Comparison of ENCODE assay signal across 28 cellular contexts in genomic region chr12:47235258-47236040, GRCh38.
A peak's percentile ranks its signal among the peaks of the same experiment; 100 is the strongest.
DNase-seq lines count a peak whose midpoint lies in the region; ATAC-seq, FAIRE-seq and TF ChIP-seq lines count a peak whose summit lies in the region.
"Had no signal": no experiment of that assay in that cellular context is flagged by ENCODE, and none has a peak within 500 bp of the region (broad histone marks: within the 10 kb centered on the region; RNA-seq: fewer than 3 reads in every experiment).

No MANE protein-coding gene starts in this region.

- no peak for TF ChIP-seq CTCF in heart right ventricle (IDR thresholded peaks at IDR 0.05)
- no peak for TF ChIP-seq CTCF in keratinocyte (optimal IDR thresholded peaks at IDR 0.05 in 1 of 3, IDR thresholded peaks at IDR 0.05 in 1 of 3, conservative IDR thresholded peaks at IDR 0.05 in 1 of 3; ENCODE audit: extremely low read depth in 1 of 3, insufficient read depth in 2 of 3, low read length in 3 of 3)

- FAIRE-seq in keratinocyte (lab: Jason Lieb, UNC), result no peak
- FAIRE-seq: D721Med had no signal

- no peaks in the 10 kb centered on the region for H3K27me3 ChIP-seq in right cardiac atrium (ENCODE audit: control insufficient read depth, insufficient read depth)
- H3K27me3 ChIP-seq in heart right ventricle, result no peaks in the 10 kb centered on the region
- no peaks in the 10 kb centered on the region for H3K27me3 ChIP-seq in keratinocyte (ENCODE audit: control insufficient read depth, extremely low read depth, insufficient read depth, low read length)
- H3K27me3 ChIP-seq: upper lobe of right lung had no signal

- DNase-seq in right cardiac atrium (peak in 2 of 3 donors; percentile 49 to 50), heart right ventricle (no peak), keratinocyte (ENCODE audit: low read depth, low spot score) (no peak), GOT3 (lab: John Stamatoyannopoulos, UW) (no peak), A172 (ENCODE audit: low spot score) (no peak)
- DNase-seq in stimulated activated naive CD8-positive, alpha-beta T cell treated with anti-CD3 and anti-CD28 coated beads, Interleukin-15, amount 100 ng/mL, for 72 hours, result no peak
- DNase-seq: activated CD4-positive, alpha-beta T cell treated with anti-CD3 and anti-CD28 coated beads, Interleukin-2, amount 50 U/mL, for 1 hour; glutamatergic neuron; mucosa of descending colon; NCI-H1105; NCI-H1930; NCI-H526; NK-92 treated with Interleukin-12 subunit alpha and Interleukin-12 subunit beta, amount 100 ng/mL, for 24 hours; PC-9; SHP77 treated with DMSO at 0.1 percent for 48 hours; stimulated activated CD4-positive, alpha-beta T cell treated with anti-CD3 and anti-CD28 coated beads, Interleukin-1b, Interleukin-23, amount 100 ng/mL, for 48 hours; stimulated activated CD8-positive, alpha-beta memory T cell treated with anti-CD3 and anti-CD28 coated beads, Interleukin-4, amount 100 ng/mL, for 48 hours; substantia nigra; T1000; upper lobe of right lung; WERI-Rb-1 had no signal

- H2AFZ ChIP-seq in keratinocyte (ENCODE audit: control insufficient read depth, low read length), result no peak overlapping the region
- H2AFZ ChIP-seq: parathyroid adenoma, PC-9 had no signal

- no peaks in the 10 kb centered on the region for H3K9me1 ChIP-seq in keratinocyte (ENCODE audit: control insufficient read depth, extremely low read depth, insufficient read depth, low read length)

- ATAC-seq in right cardiac atrium (no peak), heart right ventricle (no peak), HG02763 (IDR thresholded peaks at IDR 0.05; ENCODE audit: unreplicated experiment) (no peak)
- ATAC-seq in activated T-helper 17 cell treated with anti-CD3 and anti-CD28 coated beads, Interleukin-2, amount 50 U/mL, for 72 hours (replicated peaks), result no peak
- ATAC-seq in stimulated activated naive CD8-positive, alpha-beta T cell treated with anti-CD3 and anti-CD28 coated beads, Interleukin-15, amount 100 ng/mL, for 72 hours, result no peak
- ATAC-seq: mucosa of descending colon had no signal

- H3K9me3 ChIP-seq in right cardiac atrium (ENCODE audit: control insufficient read depth, low read length) (no peaks in the 10 kb centered on the region), heart right ventricle (no peaks in the 10 kb centered on the region), keratinocyte (ENCODE audit: control insufficient read depth, low read depth, low read length) (peaks cover 6% of the 10 kb centered on the region)
- H3K9me3 ChIP-seq: mucosa of descending colon, upper lobe of right lung had no signal

- H3K9ac ChIP-seq in keratinocyte (ENCODE audit: control insufficient read depth, extremely low read depth, insufficient read depth, low read length), result no peak overlapping the region
- H3K9ac ChIP-seq: parathyroid adenoma had no signal

- H3K4me3 Mint-ChIP-seq in activated T-helper 17 cell treated with anti-CD3 and anti-CD28 coated beads, Interleukin-2, amount 50 U/mL, for 72 hours, result peak overlapping the region; percentile 9
- H3K4me3 Mint-ChIP-seq in stimulated activated naive CD8-positive, alpha-beta T cell treated with anti-CD3 and anti-CD28 coated beads, Interleukin-15, amount 100 ng/mL, for 72 hours, result peak overlapping the region; percentile 46 to 49
- H3K4me3 Mint-ChIP-seq: brain, CD14-positive monocyte had no signal

- H3K36me3 ChIP-seq in heart right ventricle (peaks cover 0 to 19% (median 0%) of the 10 kb centered on the region in 9 donors), keratinocyte (ENCODE audit: control insufficient read depth in 2 of 2, extremely low read depth in 1 of 2, insufficient read depth in 2 of 2, low read length in 2 of 2) (peaks cover 1 to 6% of the 10 kb centered on the region in 2 experiments)
- H3K36me3 ChIP-seq: upper lobe of right lung, WERI-Rb-1 had no signal

- intact Hi-C loops in right cardiac atrium (cut with DNase I) (no loop called here), heart right ventricle (cut with DNase I) (no loop called here)

- H3K9me3 Mint-ChIP-seq in activated T-helper 17 cell treated with anti-CD3 and anti-CD28 coated beads, Interleukin-2, amount 50 U/mL, for 72 hours, result no peaks in the 10 kb centered on the region
- peaks cover 15 to 22% of the 10 kb centered on the region in 2 donors for H3K9me3 Mint-ChIP-seq in stimulated activated naive CD8-positive, alpha-beta T cell treated with anti-CD3 and anti-CD28 coated beads, Interleukin-15, amount 100 ng/mL, for 72 hours

- H3K4me1 Mint-ChIP-seq in activated T-helper 17 cell treated with anti-CD3 and anti-CD28 coated beads, Interleukin-2, amount 50 U/mL, for 72 hours, result peaks cover 33% of the 10 kb centered on the region
- H3K4me1 Mint-ChIP-seq in stimulated activated naive CD8-positive, alpha-beta T cell treated with anti-CD3 and anti-CD28 coated beads, Interleukin-15, amount 100 ng/mL, for 72 hours, result peaks cover 67% of the 10 kb centered on the region
- H3K4me1 Mint-ChIP-seq: brain had no signal

- H4K20me1 ChIP-seq in keratinocyte (ENCODE audit: control insufficient read depth, extremely low read depth, insufficient read depth, low read length), result no peaks in the 10 kb centered on the region

- dilution Hi-C loops in keratinocyte (cut with MboI; ENCODE audit: extremely low pct_ligation_motif_present, low sequenced_read_pairs), result no loop called here

- 98% methylated on average over 48 of the region's 48 CpGs for WGBS in right cardiac atrium
- 98% methylated on average over 47 to 48 of the region's 48 CpGs for WGBS in heart right ventricle, 2 donors

- no peaks in the 10 kb centered on the region for H3K27me3 Mint-ChIP-seq in activated T-helper 17 cell treated with anti-CD3 and anti-CD28 coated beads, Interleukin-2, amount 50 U/mL, for 72 hours
- H3K27me3 Mint-ChIP-seq in stimulated activated naive CD8-positive, alpha-beta T cell treated with anti-CD3 and anti-CD28 coated beads, Interleukin-15, amount 100 ng/mL, for 72 hours, result no peaks in the 10 kb centered on the region
- H3K27me3 Mint-ChIP-seq: brain had no signal

- peaks cover 3% of the 10 kb centered on the region for H3K4me1 ChIP-seq in right cardiac atrium (ENCODE audit: control insufficient read depth, insufficient read depth, low read length)
- peaks cover 0 to 29% (median 12%) of the 10 kb centered on the region in 9 donors for H3K4me1 ChIP-seq in heart right ventricle
- peaks cover 16% of the 10 kb centered on the region for H3K4me1 ChIP-seq in keratinocyte (ENCODE audit: control insufficient read depth, extremely low read depth, insufficient read depth, low read length)
- H3K4me1 ChIP-seq: parathyroid adenoma had no signal

- no peak overlapping the region for H3K27ac ChIP-seq in right cardiac atrium (ENCODE audit: low read length)
- peak overlapping the region in 2 of 10 donors; percentile 43 to 79 for H3K27ac ChIP-seq in heart right ventricle
- peak overlapping the region; percentile 76 for H3K27ac ChIP-seq in keratinocyte (ENCODE audit: control insufficient read depth, insufficient read depth, low read length)
- H3K27ac ChIP-seq: parathyroid adenoma, PC-9, upper lobe of right lung, WERI-Rb-1 had no signal

- no peak overlapping the region for H3K4me3 ChIP-seq in right cardiac atrium (ENCODE audit: low read length)
- H3K4me3 ChIP-seq in heart right ventricle, result no peak overlapping the region
- no peak overlapping the region for H3K4me3 ChIP-seq in keratinocyte (ENCODE audit: control insufficient read depth in 2 of 3, extremely low read depth in 1 of 3, insufficient read depth in 2 of 3, low read depth in 1 of 3, low read length in 3 of 3)
- H3K4me3 ChIP-seq: mucosa of descending colon, PC-9, smooth muscle cell, upper lobe of right lung had no signal

- H3K79me2 ChIP-seq in keratinocyte (ENCODE audit: control insufficient read depth, insufficient read depth, low read length), result no peaks in the 10 kb centered on the region
- H3K79me2 ChIP-seq: parathyroid adenoma had no signal

- H3K4me2 ChIP-seq in keratinocyte (ENCODE audit: control insufficient read depth, extremely low read depth, insufficient read depth, low read depth, low read length), result no peak overlapping the region
- H3K4me2 ChIP-seq: smooth muscle cell had no signal

- H3K36me3 Mint-ChIP-seq in activated T-helper 17 cell treated with anti-CD3 and anti-CD28 coated beads, Interleukin-2, amount 50 U/mL, for 72 hours (ENCODE audit: low read depth), result peaks cover 79% of the 10 kb centered on the region
- H3K36me3 Mint-ChIP-seq: brain had no signal

- H3K27ac Mint-ChIP-seq in activated T-helper 17 cell treated with anti-CD3 and anti-CD28 coated beads, Interleukin-2, amount 50 U/mL, for 72 hours, result no peak overlapping the region
- peak overlapping the region in 1 of 2 donors; percentile 80 for H3K27ac Mint-ChIP-seq in stimulated activated naive CD8-positive, alpha-beta T cell treated with anti-CD3 and anti-CD28 coated beads, Interleukin-15, amount 100 ng/mL, for 72 hours

Comparison
In these comparisons a context has a peak if more than half of its experiments do, and no peak if none do; other contexts are left out.
1. DNase-seq: peak in right cardiac atrium (2 of 3); none in heart right ventricle (0 of 2), keratinocyte (single experiment), stimulated activated naive CD8-positive, alpha-beta T cell treated with anti-CD3 and anti-CD28 coated beads, Interleukin-15, amount 100 ng/mL, for 72 hours (0 of 2), GOT3 (single experiment) and A172 (single experiment).